8 cellular contexts compared by ENCODE assay signal in genomic region chr3:33787328-33788009, GRCh38. TPM values are rescaled to one million over a fixed set of nuclear protein-coding genes. Genes with fewer than 3 reads are reported as not detected.
A peak's percentile ranks its signal among the peaks of the same experiment; 100 is the strongest.
DNase-seq lines count a peak whose midpoint lies in the region; ATAC-seq and TF ChIP-seq lines count a peak whose summit lies in the region.

No MANE protein-coding gene starts in this region.

- no peaks in the 10 kb centered on the region for H3K79me2 ChIP-seq in DOHH2 (ENCODE audit: control insufficient read depth, low read length)

- no peaks in the 10 kb centered on the region for H4K20me1 ChIP-seq in DOHH2 (ENCODE audit: control insufficient read depth, insufficient read depth, low read depth, low read length)

- H3K27ac ChIP-seq in DOHH2 (ENCODE audit: low read depth, low read length) (no peak overlapping the region), RWPE2 (ENCODE audit: poor library complexity, severe bottlenecking) (no peak overlapping the region), transverse colon (no peak overlapping the region)

- no peaks in the 10 kb centered on the region for H3K9me2 ChIP-seq in DOHH2 (replicated peaks; ENCODE audit: control insufficient read depth, low read length)

- no peak overlapping the region for H3K4me3 ChIP-seq in DOHH2 (ENCODE audit: low read length)
- no peak overlapping the region for H3K4me3 ChIP-seq in RWPE2 (ENCODE audit: severe bottlenecking)
- H3K4me3 ChIP-seq in transverse colon: peak overlapping the region in 1 of 4 donors; percentile 32

- no peak for TF ChIP-seq EP300 in transverse colon (IDR thresholded peaks at IDR 0.05; ENCODE audit: low read depth)

- WGBS in transverse colon (ENCODE audit: low coverage in 1 of 2), 2 donors: 0 to 9% methylated on average over 5 to 15 of the region's 15 CpGs

- no peak for TF ChIP-seq POLR2A in transverse colon (IDR thresholded peaks at IDR 0.05)

- no peaks in the 10 kb centered on the region for H3K36me3 Mint-ChIP-seq in IgD-negative memory B cell

- H3K9me3 ChIP-seq in DOHH2 (ENCODE audit: control insufficient read depth, insufficient read depth, low read length) (no peaks in the 10 kb centered on the region), RWPE2 (ENCODE audit: severe bottlenecking) (no peaks in the 10 kb centered on the region), transverse colon (no peaks in the 10 kb centered on the region)

- H3K27me3 ChIP-seq in DOHH2 (ENCODE audit: control insufficient read depth, low read length) (0 out of 2 replicates have a peak, but pooled peaks cover 4% of the 10 kb centered on the region), RWPE2 (ENCODE audit: insufficient read depth, poor library complexity, severe bottlenecking) (no peaks in the 10 kb centered on the region), transverse colon (no peaks in the 10 kb centered on the region)

- H3K4me1 ChIP-seq in DOHH2 (ENCODE audit: control insufficient read depth, low read length) (peaks cover 13% of the 10 kb centered on the region), RWPE2 (ENCODE audit: insufficient read depth, poor library complexity, severe bottlenecking) (peaks cover 13% of the 10 kb centered on the region), transverse colon (peaks cover 0 to 4% (median 2%) of the 10 kb centered on the region in 4 donors)

- H3K27me3 Mint-ChIP-seq in IgD-negative memory B cell: no peaks in the 10 kb centered on the region

- H3K4me3 Mint-ChIP-seq in IgD-negative memory B cell: peak overlapping the region in 3 of 4 donors; percentile 28 to 84 (median 58)

- H3K4me2 ChIP-seq in DOHH2 (ENCODE audit: low read length): 0 out of 2 replicates have a peak overlapping the region, but pooled peaks have one; percentile 10

- intact Hi-C loops in transverse colon (cut with DNase I; ENCODE audit: low total_unique reads): loop anchor here (5.0 kb wide), 1 partner anchor 150 kb away; no protein-coding TSS in a partner anchor

- peak; percentile 76 for TF ChIP-seq CTCF in DOHH2 (IDR thresholded peaks at IDR 0.05; ENCODE audit: low read depth, low read length, poor library complexity, severe bottlenecking)
- peak; percentile 93 for TF ChIP-seq CTCF in RWPE2 (IDR thresholded peaks at IDR 0.05; ENCODE audit: poor library complexity, severe bottlenecking)
- TF ChIP-seq CTCF in transverse colon (IDR thresholded peaks at IDR 0.05): peak; percentile 70 to 74 (median 71)

- peaks cover 0 to 8% (median 6%) of the 10 kb centered on the region in 3 donors for H3K4me1 Mint-ChIP-seq in IgD-negative memory B cell

- DNase-seq in RWPE2 (ENCODE audit: low spot score): no peak
- DNase-seq in activated gamma-delta T cell treated with anti-CD3 and anti-CD28 coated beads, Interleukin-2, amount 50 U/mL, for 16 hours (ENCODE audit: low read depth): peak; percentile 44
- DNase-seq in foreskin melanocyte: peak; percentile 50
- peak in 44 of 56 donors; percentile 1 to 76 (median 20) for DNase-seq in nucleus accumbens (lab: John Stamatoyannopoulos, UW)
- peak; percentile 68 for DNase-seq in transverse colon

- in situ Hi-C loops in transverse colon (cut with MboI; ENCODE audit: low pct_ligation_motif_present in 1 of 4, low pct_unique_long_range_greater_than_20kb in 1 of 4, low sequenced_read_pairs in 3 of 4): loop anchor here (5.0 to 25.0 kb wide), 6 partner anchors 73 to 675 kb away; partner anchors contain the start of genes UBP1 (in 2 of the 4), CLASP2 (in 1 of the 4) and CRTAP (in 1 of the 4)

- H3F3A ChIP-seq in DOHH2 (ENCODE audit: control insufficient read depth, insufficient read depth): no peaks in the 10 kb centered on the region

- no peak overlapping the region for H3K27ac Mint-ChIP-seq in IgD-negative memory B cell

- H3K9me3 Mint-ChIP-seq in IgD-negative memory B cell: no peaks in the 10 kb centered on the region

- ATAC-seq in GM21529 (IDR thresholded peaks at IDR 0.05; ENCODE audit: unreplicated experiment) (peak; percentile 88), RWPE2 (ENCODE audit: low read depth) (peak; percentile 74)

- H3K36me3 ChIP-seq in DOHH2 (ENCODE audit: control insufficient read depth, low read length) (no peaks in the 10 kb centered on the region), RWPE2 (ENCODE audit: low read depth) (no peaks in the 10 kb centered on the region), transverse colon (no peaks in the 10 kb centered on the region)

RNA-seq across cellular contexts. Expression of gene PDCD6IP, which starts 11.0 kb away (rescaled TPM):
- polyA plus RNA-seq in IgD-negative memory B cell: 128 TPM
- total RNA-seq in transverse colon: 100 to 1,000 TPM in 3 of 4 donors, 10 to 100 TPM in 1; 89.0 to 523 (median 372) TPM
